15 cellular contexts compared by ENCODE assay signal in the genomic region with DNA sequence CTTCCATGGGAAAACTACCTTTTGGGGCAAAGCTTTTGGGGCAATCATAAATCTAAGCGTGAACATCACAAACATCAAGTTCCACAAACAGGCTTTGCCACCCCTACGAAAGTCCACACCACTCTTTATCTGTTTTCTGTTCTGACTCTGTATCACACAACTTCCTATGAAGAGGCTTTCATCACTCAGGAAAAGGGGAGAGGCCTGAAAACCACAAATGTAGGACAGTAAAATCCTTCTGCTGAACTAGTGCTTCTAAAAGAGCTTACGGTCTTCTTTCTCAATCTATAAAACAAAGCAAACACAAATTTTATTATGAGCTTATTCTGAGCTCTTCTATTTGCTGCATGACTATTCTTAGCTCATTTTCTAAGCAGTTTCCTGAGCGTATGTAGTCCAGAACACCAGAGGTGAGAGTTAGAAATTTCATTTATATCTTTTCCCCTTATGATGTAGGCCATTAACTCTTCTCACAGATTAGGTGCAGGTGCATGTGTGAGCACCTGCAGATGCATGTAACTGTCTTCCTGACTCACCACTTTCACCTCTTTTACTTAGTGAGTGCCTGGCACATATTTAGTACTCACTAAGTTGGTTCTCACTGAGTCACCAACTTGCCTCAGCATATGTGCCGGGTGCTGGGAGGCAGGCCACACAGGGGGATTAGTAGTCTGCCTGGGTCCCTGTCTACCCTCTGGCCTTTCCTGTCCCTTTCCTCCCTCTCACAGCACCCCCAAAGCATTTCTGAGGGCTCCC. TPM values are rescaled to one million over a fixed set of nuclear protein-coding genes. Genes with fewer than 3 reads are reported as not detected.
DNase-seq lines count a peak whose midpoint lies in the region; ATAC-seq, FAIRE-seq and TF ChIP-seq lines count a peak whose summit lies in the region.
"Had no signal": no experiment of that assay in that cellular context is flagged by ENCODE, and none has a peak within 500 bp of the region (broad histone marks: within the 10 kb centered on the region; RNA-seq: fewer than 3 reads in every experiment).

No MANE protein-coding gene starts in this region.

- peaks cover 8 to 15% of the 10 kb centered on the region in 2 donors for H3K36me3 ChIP-seq in ascending aorta
- peaks cover 9 to 12% of the 10 kb centered on the region in 2 donors for H3K36me3 ChIP-seq in kidney (ENCODE audit: control insufficient read depth in 1 of 2, insufficient read depth in 2 of 2, low read length in 2 of 2)
- H3K36me3 ChIP-seq: thyroid gland had no signal

- no peak overlapping the region for H3K9ac ChIP-seq in kidney (ENCODE audit: low read length in 2 of 2)

- intact Hi-C loops in activated CD8-positive, alpha-beta T cell treated with anti-CD3 and anti-CD28 coated beads for 36 hours (cut with micrococcal nuclease) = loop anchor here (2.0 kb wide), 1 partner anchor 59 kb away; a partner anchor contains a TSS
- intact Hi-C loops in ascending aorta (cut with DNase I) = loop anchor here (2.0 kb wide), 1 partner anchor 59 kb away; a partner anchor contains a TSS
- intact Hi-C loops in kidney (cut with DNase I) = no loop called here

- H3K4me3 Mint-ChIP-seq in activated CD8-positive, alpha-beta T cell treated with anti-CD3 and anti-CD28 coated beads, Interleukin-2, amount 10 ng/mL, durations not matched to agents 7 days and 5 days = no peak overlapping the region
- no peak overlapping the region for H3K4me3 Mint-ChIP-seq in activated CD8-positive, alpha-beta T cell treated with anti-CD3 and anti-CD28 coated beads for 36 hours
- H3K4me3 Mint-ChIP-seq in activated naive CD8-positive, alpha-beta T cell treated with anti-CD3 and anti-CD28 coated beads, Interleukin-2, amount 10 ng/mL, durations not matched to agents 7 days and 5 days = no peak overlapping the region
- H3K4me3 Mint-ChIP-seq in stimulated activated effector memory CD8-positive, alpha-beta T cell treated with anti-CD3 and anti-CD28 coated beads, Interleukin-12 subunit alpha, Interleukin-12 subunit beta, amount 100 ng/mL, for 72 hours = no peak overlapping the region

- no peak for DNase-seq in activated CD8-positive, alpha-beta T cell treated with anti-CD3 and anti-CD28 coated beads, Interleukin-2, amount 10 ng/mL, durations not matched to agents 7 days and 5 days
- no peak for DNase-seq in activated CD8-positive, alpha-beta T cell treated with anti-CD3 and anti-CD28 coated beads for 36 hours
- peak; percentile 74 for DNase-seq in NOMO-1 treated with dmso at 0.1 percent for 144 hours (lab: John Stamatoyannopoulos, UW; ENCODE audit: unreplicated experiment)
- no peak for DNase-seq in activated naive CD8-positive, alpha-beta T cell treated with anti-CD3 and anti-CD28 coated beads, Interleukin-2, amount 10 ng/mL, durations not matched to agents 7 days and 5 days
- DNase-seq in stimulated activated effector memory CD8-positive, alpha-beta T cell treated with anti-CD3 and anti-CD28 coated beads, Interleukin-12 subunit alpha, Interleukin-12 subunit beta, amount 100 ng/mL, for 72 hours (ENCODE audit: low spot score in 2 of 2) = no peak
- DNase-seq in ascending aorta (ENCODE audit: low spot score in 2 of 2) = no peak
- DNase-seq in kidney = no peak
- DNase-seq: amygdala; dermis blood vessel endothelial cell; Karpas-422; NK-92 treated with Interleukin-12 subunit alpha and Interleukin-12 subunit beta, amount 100 ng/mL, for 24 hours; nucleus accumbens; thyroid gland had no signal

- no peak for ATAC-seq in activated CD8-positive, alpha-beta T cell treated with anti-CD3 and anti-CD28 coated beads, Interleukin-2, amount 10 ng/mL, durations not matched to agents 7 days and 5 days
- no peak for ATAC-seq in activated CD8-positive, alpha-beta T cell treated with anti-CD3 and anti-CD28 coated beads for 36 hours
- ATAC-seq in activated naive CD8-positive, alpha-beta T cell treated with anti-CD3 and anti-CD28 coated beads, Interleukin-2, amount 10 ng/mL, durations not matched to agents 7 days and 5 days (ENCODE audit: low read depth) = no peak
- peak; percentile 54 for ATAC-seq in stimulated activated effector memory CD8-positive, alpha-beta T cell treated with anti-CD3 and anti-CD28 coated beads, Interleukin-12 subunit alpha, Interleukin-12 subunit beta, amount 100 ng/mL, for 72 hours
- no peak for ATAC-seq in HG03571 (IDR thresholded peaks at IDR 0.05; ENCODE audit: unreplicated experiment)

- H3K9me3 Mint-ChIP-seq in activated CD8-positive, alpha-beta T cell treated with anti-CD3 and anti-CD28 coated beads, Interleukin-2, amount 10 ng/mL, durations not matched to agents 7 days and 5 days (ENCODE audit: insufficient read depth) = no peaks in the 10 kb centered on the region
- no peaks in the 10 kb centered on the region for H3K9me3 Mint-ChIP-seq in activated CD8-positive, alpha-beta T cell treated with anti-CD3 and anti-CD28 coated beads for 36 hours
- no peaks in the 10 kb centered on the region for H3K9me3 Mint-ChIP-seq in activated naive CD8-positive, alpha-beta T cell treated with anti-CD3 and anti-CD28 coated beads, Interleukin-2, amount 10 ng/mL, durations not matched to agents 7 days and 5 days
- no peaks in the 10 kb centered on the region for H3K9me3 Mint-ChIP-seq in stimulated activated effector memory CD8-positive, alpha-beta T cell treated with anti-CD3 and anti-CD28 coated beads, Interleukin-12 subunit alpha, Interleukin-12 subunit beta, amount 100 ng/mL, for 72 hours

- no peak for TF ChIP-seq CTCF in activated CD8-positive, alpha-beta T cell treated with anti-CD3 and anti-CD28 coated beads for 36 hours (IDR thresholded peaks at IDR 0.05)
- no peak for TF ChIP-seq CTCF in ascending aorta (IDR thresholded peaks at IDR 0.05)
- no peak for TF ChIP-seq CTCF in kidney (IDR thresholded peaks at IDR 0.05; ENCODE audit: borderline replicate concordance, extremely low read depth, insufficient read depth)

- POLR2A ChIA-PET in activated CD8-positive, alpha-beta T cell treated with anti-CD3 and anti-CD28 coated beads, Interleukin-2, amount 10 ng/mL, durations not matched to agents 7 days and 5 days (lab: Charles Lee) = interaction anchor here (0.9 kb wide), 1 partner anchor 63 kb away, joined by 3 read pairs; no protein-coding TSS in a partner anchor
- POLR2A ChIA-PET in activated CD8-positive, alpha-beta T cell treated with anti-CD3 and anti-CD28 coated beads for 36 hours (lab: Charles Lee) = interaction anchor here (0.9 kb wide), 1 partner anchor 59 kb away, joined by 4 read pairs; a partner anchor contains a TSS
- POLR2A ChIA-PET in activated naive CD8-positive, alpha-beta T cell treated with anti-CD3 and anti-CD28 coated beads, Interleukin-2, amount 10 ng/mL, durations not matched to agents 7 days and 5 days (lab: Charles Lee) = interaction anchor here (0.7 to 1.0 kb wide), 2 partner anchors 66 to 77 kb away, joined by 3 to 4 read pairs; no protein-coding TSS in a partner anchor

- H3K36me3 Mint-ChIP-seq in activated CD8-positive, alpha-beta T cell treated with anti-CD3 and anti-CD28 coated beads, Interleukin-2, amount 10 ng/mL, durations not matched to agents 7 days and 5 days (ENCODE audit: low read depth) = peaks cover 58% of the 10 kb centered on the region
- H3K36me3 Mint-ChIP-seq in activated CD8-positive, alpha-beta T cell treated with anti-CD3 and anti-CD28 coated beads for 36 hours (ENCODE audit: low read depth) = peaks cover 23% of the 10 kb centered on the region
- peaks cover 33% of the 10 kb centered on the region for H3K36me3 Mint-ChIP-seq in activated naive CD8-positive, alpha-beta T cell treated with anti-CD3 and anti-CD28 coated beads, Interleukin-2, amount 10 ng/mL, durations not matched to agents 7 days and 5 days
- H3K36me3 Mint-ChIP-seq in stimulated activated effector memory CD8-positive, alpha-beta T cell treated with anti-CD3 and anti-CD28 coated beads, Interleukin-12 subunit alpha, Interleukin-12 subunit beta, amount 100 ng/mL, for 72 hours = peaks cover 98% of the 10 kb centered on the region

- H3K9me3 ChIP-seq in ascending aorta (no peaks in the 10 kb centered on the region), kidney (ENCODE audit: control insufficient read depth in 1 of 2, low read length in 2 of 2) (no peaks in the 10 kb centered on the region)
- H3K9me3 ChIP-seq: thyroid gland had no signal

- H3K27me3 Mint-ChIP-seq in activated CD8-positive, alpha-beta T cell treated with anti-CD3 and anti-CD28 coated beads, Interleukin-2, amount 10 ng/mL, durations not matched to agents 7 days and 5 days (ENCODE audit: low read depth) = no peaks in the 10 kb centered on the region
- H3K27me3 Mint-ChIP-seq in activated CD8-positive, alpha-beta T cell treated with anti-CD3 and anti-CD28 coated beads for 36 hours = no peaks in the 10 kb centered on the region
- H3K27me3 Mint-ChIP-seq in activated naive CD8-positive, alpha-beta T cell treated with anti-CD3 and anti-CD28 coated beads, Interleukin-2, amount 10 ng/mL, durations not matched to agents 7 days and 5 days = no peaks in the 10 kb centered on the region

- CTCF ChIA-PET in activated CD8-positive, alpha-beta T cell treated with anti-CD3 and anti-CD28 coated beads, Interleukin-2, amount 10 ng/mL, durations not matched to agents 7 days and 5 days (lab: Charles Lee) = interaction anchor here (0.6 to 3.3 kb wide), 14 partner anchors 10 to 357 kb away, joined by 3 to 201 read pairs (median 6); a partner anchor contains a TSS
- CTCF ChIA-PET in activated CD8-positive, alpha-beta T cell treated with anti-CD3 and anti-CD28 coated beads for 36 hours (lab: Charles Lee) = interaction anchor here (0.8 to 7.9 kb wide), 13 partner anchors 8 to 357 kb away, joined by 3 to 199 read pairs (median 6); a partner anchor contains a TSS

- FAIRE-seq in kidney (lab: Jason Lieb, UNC) = no peak

- H3K4me1 Mint-ChIP-seq in activated CD8-positive, alpha-beta T cell treated with anti-CD3 and anti-CD28 coated beads, Interleukin-2, amount 10 ng/mL, durations not matched to agents 7 days and 5 days (ENCODE audit: low read depth) = peaks cover 37% of the 10 kb centered on the region
- peaks cover 4% of the 10 kb centered on the region for H3K4me1 Mint-ChIP-seq in activated CD8-positive, alpha-beta T cell treated with anti-CD3 and anti-CD28 coated beads for 36 hours (ENCODE audit: low read depth)
- H3K4me1 Mint-ChIP-seq in activated naive CD8-positive, alpha-beta T cell treated with anti-CD3 and anti-CD28 coated beads, Interleukin-2, amount 10 ng/mL, durations not matched to agents 7 days and 5 days = peaks cover 22% of the 10 kb centered on the region
- peaks cover 21% of the 10 kb centered on the region for H3K4me1 Mint-ChIP-seq in stimulated activated effector memory CD8-positive, alpha-beta T cell treated with anti-CD3 and anti-CD28 coated beads, Interleukin-12 subunit alpha, Interleukin-12 subunit beta, amount 100 ng/mL, for 72 hours

- H3K27ac Mint-ChIP-seq in activated CD8-positive, alpha-beta T cell treated with anti-CD3 and anti-CD28 coated beads, Interleukin-2, amount 10 ng/mL, durations not matched to agents 7 days and 5 days = peak overlapping the region; percentile 63
- H3K27ac Mint-ChIP-seq in activated CD8-positive, alpha-beta T cell treated with anti-CD3 and anti-CD28 coated beads for 36 hours = no peak overlapping the region
- H3K27ac Mint-ChIP-seq in activated naive CD8-positive, alpha-beta T cell treated with anti-CD3 and anti-CD28 coated beads, Interleukin-2, amount 10 ng/mL, durations not matched to agents 7 days and 5 days = peak overlapping the region; percentile 56
- H3K27ac Mint-ChIP-seq in stimulated activated effector memory CD8-positive, alpha-beta T cell treated with anti-CD3 and anti-CD28 coated beads, Interleukin-12 subunit alpha, Interleukin-12 subunit beta, amount 100 ng/mL, for 72 hours = peak overlapping the region; percentile 68

- no peak overlapping the region for H3K4me3 ChIP-seq in ascending aorta
- H3K4me3 ChIP-seq in kidney (ENCODE audit: low read length in 2 of 2) = no peak overlapping the region
- H3K4me3 ChIP-seq: smooth muscle cell, thyroid gland had no signal

- H3K27ac ChIP-seq in ascending aorta (no peak overlapping the region), kidney (ENCODE audit: low read depth in 2 of 2, low read length in 2 of 2) (no peak overlapping the region)
- H3K27ac ChIP-seq: thyroid gland had no signal

- H3K4me1 ChIP-seq in ascending aorta (no peaks in the 10 kb centered on the region), kidney (ENCODE audit: control insufficient read depth in 1 of 2, insufficient read depth in 1 of 2, low read depth in 1 of 2, low read length in 2 of 2) (no peaks in the 10 kb centered on the region)
- H3K4me1 ChIP-seq: thyroid gland had no signal

- no peaks in the 10 kb centered on the region for H3K27me3 ChIP-seq in ascending aorta
- H3K27me3 ChIP-seq: thyroid gland had no signal

RNA-seq across cellular contexts. Expression of a gene that starts 32.9 kb away (rescaled TPM):
- total RNA-seq in activated CD8-positive, alpha-beta T cell treated with anti-CD3 and anti-CD28 coated beads, Interleukin-2, amount 10 ng/mL, durations not matched to agents 7 days and 5 days = 1 to 10 TPM; 1.7 to 2.0 TPM
- under 1 TPM; 0.09 to 0.36 TPM for total RNA-seq in activated CD8-positive, alpha-beta T cell treated with anti-CD3 and anti-CD28 coated beads for 36 hours
- total RNA-seq in activated naive CD8-positive, alpha-beta T cell treated with anti-CD3 and anti-CD28 coated beads, Interleukin-2, amount 10 ng/mL, durations not matched to agents 7 days and 5 days = 1 to 10 TPM in 1 of 2 experiments, under 1 TPM in 1; 0.94 to 1.1 TPM
- total RNA-seq in ascending aorta (not detected), kidney (0.25 TPM)
- polyA plus RNA-seq in kidney (ENCODE audit: insufficient read depth, low read depth, low replicate concordance) = 0.54 TPM
- total RNA-seq: dermis blood vessel endothelial cell had no signal

RNA-seq across cellular contexts. Expression of a gene that starts 58.6 kb away (rescaled TPM):
- 100 to 1,000 TPM; 104 to 109 TPM for total RNA-seq in activated CD8-positive, alpha-beta T cell treated with anti-CD3 and anti-CD28 coated beads, Interleukin-2, amount 10 ng/mL, durations not matched to agents 7 days and 5 days
- 10 to 100 TPM; 52.4 to 56.9 TPM for total RNA-seq in activated CD8-positive, alpha-beta T cell treated with anti-CD3 and anti-CD28 coated beads for 36 hours
- 10 to 100 TPM; 89.5 to 91.1 TPM for total RNA-seq in activated naive CD8-positive, alpha-beta T cell treated with anti-CD3 and anti-CD28 coated beads, Interleukin-2, amount 10 ng/mL, durations not matched to agents 7 days and 5 days
- total RNA-seq in ascending aorta (9.5 TPM), kidney (46.0 TPM)
- 17.8 TPM for polyA plus RNA-seq in kidney (ENCODE audit: insufficient read depth, low read depth, low replicate concordance)
